In the genomic region with DNA sequence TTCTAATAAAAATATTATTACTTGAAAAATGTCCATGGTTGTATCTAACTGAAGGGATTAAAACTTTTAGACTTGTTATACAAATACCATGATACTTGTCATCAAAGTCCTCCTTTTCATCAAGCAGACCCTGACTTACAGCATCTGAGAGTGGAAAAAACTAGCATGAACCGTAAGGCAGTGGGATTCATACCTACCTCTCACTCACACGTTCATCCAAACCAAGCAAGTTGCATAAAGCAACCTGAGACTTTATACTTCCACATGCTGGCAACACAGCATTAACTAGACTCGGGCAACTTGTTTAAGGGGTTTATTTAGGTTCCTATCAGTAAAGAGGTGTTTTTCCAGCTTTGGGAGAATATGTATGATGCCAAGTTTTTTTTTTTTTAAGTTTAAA, we compare ENCODE assay signal across 13 cellular contexts. TPM values are rescaled to one million over a fixed set of nuclear protein-coding genes. Genes with fewer than 3 reads are reported as not detected.
DNase-seq lines count a peak whose midpoint lies in the region; ATAC-seq and TF ChIP-seq lines count a peak whose summit lies in the region.
"Had no signal": no experiment of that assay in that cellular context is flagged by ENCODE, and none has a peak within 500 bp of the region (broad histone marks: within the 10 kb centered on the region; RNA-seq: fewer than 3 reads in every experiment).

No MANE protein-coding gene starts in this region.

- ATAC-seq in GM18870 (IDR thresholded peaks at IDR 0.05; ENCODE audit: unreplicated experiment) (peak; percentile 29), GM21528 (IDR thresholded peaks at IDR 0.05; ENCODE audit: low FRiP score, unreplicated experiment) (peak; percentile 49), HG03432 (IDR thresholded peaks at IDR 0.05; ENCODE audit: unreplicated experiment) (peak; percentile 39), body of pancreas (no peak)
- no peak for ATAC-seq in effector memory CD8-positive, alpha-beta T cell (replicated peaks)

- H3K4me1 ChIP-seq in effector memory CD4-positive, alpha-beta T cell (ENCODE audit: control insufficient read depth, insufficient read depth, low read length, poor library complexity, severe bottlenecking) = no peaks in the 10 kb centered on the region
- H3K4me1 ChIP-seq in body of pancreas = no peaks in the 10 kb centered on the region
- H3K4me1 ChIP-seq: SJCRH30 had no signal

- no peak for TF ChIP-seq CTCF in body of pancreas (IDR thresholded peaks at IDR 0.05)

- no peaks in the 10 kb centered on the region for H3K36me3 ChIP-seq in effector memory CD4-positive, alpha-beta T cell (ENCODE audit: control insufficient read depth, insufficient read depth, low read length)
- H3K36me3 ChIP-seq in body of pancreas (replicated peaks in 1 of 2; ENCODE audit: insufficient read depth in 1 of 2, low read depth in 2 of 2) = no peaks in the 10 kb centered on the region
- H3K36me3 ChIP-seq: SJCRH30 had no signal

- peaks cover 0 to 6% of the 10 kb centered on the region in 2 donors for H3K27me3 Mint-ChIP-seq in effector memory CD8-positive, alpha-beta T cell

- no peaks in the 10 kb centered on the region for H3K36me3 Mint-ChIP-seq in effector memory CD8-positive, alpha-beta T cell (ENCODE audit: insufficient read depth)

- TF ChIP-seq POLR2A in body of pancreas (IDR thresholded peaks at IDR 0.05) = no peak

- H3K27ac ChIP-seq in effector memory CD4-positive, alpha-beta T cell (ENCODE audit: insufficient read depth, low read length, poor library complexity, severe bottlenecking) = no peak overlapping the region
- no peak overlapping the region for H3K27ac ChIP-seq in body of pancreas
- H3K27ac ChIP-seq: SJCRH30 had no signal

- H3K27ac Mint-ChIP-seq in effector memory CD8-positive, alpha-beta T cell = no peak overlapping the region

- no peaks in the 10 kb centered on the region for H3K9me3 Mint-ChIP-seq in effector memory CD8-positive, alpha-beta T cell

- DNase-seq in effector memory CD4-positive, alpha-beta T cell = no peak
- DNase-seq in body of pancreas = no peak
- no peak for DNase-seq in NK-92 (lab: John Stamatoyannopoulos, UW; ENCODE audit: unreplicated experiment)
- DNase-seq in effector memory CD8-positive, alpha-beta T cell = no peak
- no peak for DNase-seq in inferior parietal cortex (ENCODE audit: extremely low spot score)
- DNase-seq: DND-41, NCI-H226, SJCRH30 had no signal

- H3K4me3 Mint-ChIP-seq in effector memory CD8-positive, alpha-beta T cell = no peak overlapping the region
- H3K4me3 Mint-ChIP-seq: neural crest cell had no signal

- WGBS in body of pancreas, 2 donors = 35 to 44% methylated on average over 3 of the region's 3 CpGs

- H3K4me1 Mint-ChIP-seq in effector memory CD8-positive, alpha-beta T cell (ENCODE audit: low read depth in 2 of 2) = no peaks in the 10 kb centered on the region

- intact Hi-C loops in body of pancreas (cut with DNase I) = no loop called here

- peak overlapping the region; percentile 5 for H3K4me3 ChIP-seq in effector memory CD4-positive, alpha-beta T cell (ENCODE audit: insufficient read depth, low read depth, low read length, poor library complexity, severe bottlenecking)
- H3K4me3 ChIP-seq in body of pancreas = no peak overlapping the region
- H3K4me3 ChIP-seq: SJCRH30 had no signal

- no peaks in the 10 kb centered on the region for H3K27me3 ChIP-seq in effector memory CD4-positive, alpha-beta T cell (replicated peaks; ENCODE audit: control insufficient read depth, insufficient read depth, low read length, poor library complexity, severe bottlenecking)
- no peaks in the 10 kb centered on the region for H3K27me3 ChIP-seq in body of pancreas
- H3K27me3 ChIP-seq: SJCRH30 had no signal

- H3K9me3 ChIP-seq in effector memory CD4-positive, alpha-beta T cell (ENCODE audit: control insufficient read depth, low read length) = no peaks in the 10 kb centered on the region
- no peaks in the 10 kb centered on the region for H3K9me3 ChIP-seq in body of pancreas
- H3K9me3 ChIP-seq: SJCRH30 had no signal

RNA-seq across cellular contexts. Expression of gene TLR7, which starts 22.6 kb away (rescaled TPM):
- under 1 TPM in 1 of 2 donors, not detected in 1; 0.78 TPM for total RNA-seq in body of pancreas
- total RNA-seq: bronchial epithelial cell, neural crest cell, SJCRH30 had no signal

RNA-seq across cellular contexts. Expression of gene PRPS2, which starts 53.1 kb away (rescaled TPM):
- total RNA-seq in body of pancreas = 10 to 100 TPM in 1 of 2 donors, 1 to 10 TPM in 1; 6.3 to 41.8 TPM

Comparison
In these comparisons a context has a peak if more than half of its experiments do, and no peak if none do; other contexts are left out.
1. ATAC-seq: peak in GM18870 (single experiment), GM21528 (single experiment) and HG03432 (single experiment); none in body of pancreas (single experiment) and effector memory CD8-positive, alpha-beta T cell (single experiment).